Comparison of ENCODE assay signal across 8 cellular contexts in genomic region chr22:21624120-21624879, GRCh38. TPM values are rescaled to one million over a fixed set of nuclear protein-coding genes. Genes with fewer than 3 reads are reported as not detected.
DNase-seq lines count a peak whose midpoint lies in the region; ATAC-seq and TF ChIP-seq lines count a peak whose summit lies in the region.

No MANE protein-coding gene starts in this region.

- peaks cover 12% of the 10 kb centered on the region for H3K36me3 Mint-ChIP-seq in neural progenitor cell

- H3K9me3 ChIP-seq in neural progenitor cell (ENCODE audit: low read depth), result no peaks in the 10 kb centered on the region

- no peak overlapping the region for H3K4me3 Mint-ChIP-seq in neural progenitor cell

- DNase-seq in H7, result peak; percentile 83
- DNase-seq in UCSD-AML1 (lab: John Stamatoyannopoulos, UW; ENCODE audit: unreplicated experiment), result peak; percentile 52
- peak; percentile 67 for DNase-seq in ecto neural progenitor cell (ENCODE audit: low spot score)
- DNase-seq in neural progenitor cell (ENCODE audit: low spot score), result peak; percentile 76
- no peak for DNase-seq in GM13976 (ENCODE audit: low spot score)

- peaks cover 92% of the 10 kb centered on the region for H4K20me1 ChIP-seq in neural progenitor cell (ENCODE audit: low read depth)

- peaks cover 11% of the 10 kb centered on the region for H3K27me3 Mint-ChIP-seq in neural progenitor cell (ENCODE audit: insufficient read depth, low read depth)

- peaks cover 2% of the 10 kb centered on the region for H3K9me3 Mint-ChIP-seq in neural progenitor cell

- H3K4me2 ChIP-seq in neural progenitor cell, result no peak overlapping the region

- H3F3A ChIP-seq in neural progenitor cell (ENCODE audit: low read depth), result peaks cover 35% of the 10 kb centered on the region

- H3K27me3 ChIP-seq in H7 (ENCODE audit: control insufficient read depth, insufficient read depth, low read length) (no peaks in the 10 kb centered on the region), neural progenitor cell (no peaks in the 10 kb centered on the region)

- H3K4me3 ChIP-seq in H7 (ENCODE audit: insufficient read depth, low read depth, low read length), result no peak overlapping the region
- no peak overlapping the region for H3K4me3 ChIP-seq in neural progenitor cell

- in situ Hi-C loops in GM13976 (cut with MboI; ENCODE audit: low sequenced_read_pairs, unreplicated experiment), result no loop called here

- peaks cover 36% of the 10 kb centered on the region for H3K4me1 Mint-ChIP-seq in neural progenitor cell

- ATAC-seq in GM18517 (IDR thresholded peaks at IDR 0.05; ENCODE audit: unreplicated experiment) (no peak), HG03175 (IDR thresholded peaks at IDR 0.05; ENCODE audit: unreplicated experiment) (no peak)

- no peak overlapping the region for H2AFZ ChIP-seq in neural progenitor cell (replicated peaks)

- H3K79me2 ChIP-seq in neural progenitor cell (ENCODE audit: low read depth), result peaks cover 43% of the 10 kb centered on the region

- peak; percentile 78 for TF ChIP-seq CTCF in 22Rv1 (IDR thresholded peaks at IDR 0.05)
- peak; percentile 79 for TF ChIP-seq CTCF in neural progenitor cell (IDR thresholded peaks at IDR 0.05)
- no peak for TF ChIP-seq CTCF in GM13976 (IDR thresholded peaks at IDR 0.05; ENCODE audit: borderline replicate concordance, control extremely low read depth, extremely low read depth, insufficient read depth, missing control alignments)

- H3K4me1 ChIP-seq in neural progenitor cell, result peaks cover 3% of the 10 kb centered on the region

- H3K9ac ChIP-seq in neural progenitor cell, result no peak overlapping the region

- H3K36me3 ChIP-seq in H7 (replicated peaks; ENCODE audit: control insufficient read depth, insufficient read depth, low read length) (peaks cover 7% of the 10 kb centered on the region), neural progenitor cell (no peaks in the 10 kb centered on the region)

- H3K27ac Mint-ChIP-seq in neural progenitor cell, result no peak overlapping the region

- H3K27ac ChIP-seq in 22Rv1 (peak overlapping the region; percentile 89), neural progenitor cell (no peak overlapping the region)

RNA-seq across cellular contexts. Expression of gene YDJC, which starts 5.5 kb away (rescaled TPM):
- total RNA-seq in H7 (2014; rRNA removed; shearing (Covaris generic)), result 53.0 and 57.3 TPM in 2 replicates
- total RNA-seq in neural progenitor cell (ENCODE audit: low replicate concordance), result 4.8 and 23.4 TPM in 2 replicates

RNA-seq across cellular contexts. Expression of gene CCDC116, which starts 8.3 kb away (rescaled TPM):
- total RNA-seq in H7 (2014; rRNA removed; shearing (Covaris generic)), result 0.48 and 0.55 TPM in 2 replicates
- 0.15 TPM in 1 of 2 replicates, not detected in the other for total RNA-seq in neural progenitor cell (ENCODE audit: low replicate concordance)

RNA-seq across cellular contexts. Expression of gene SDF2L1, which starts 17.8 kb away (rescaled TPM):
- 29.3 and 54.0 TPM in 2 replicates for total RNA-seq in H7 (2014; rRNA removed; shearing (Covaris generic))
- total RNA-seq in neural progenitor cell (ENCODE audit: low replicate concordance), result 4.3 and 16.6 TPM in 2 replicates

RNA-seq across cellular contexts. Expression of gene PPIL2, which starts 41.5 kb away (rescaled TPM):
- 23.1 and 23.5 TPM in 2 replicates for total RNA-seq in H7 (2014; rRNA removed; shearing (Covaris generic))
- 14.3 and 28.3 TPM in 2 replicates for total RNA-seq in neural progenitor cell (ENCODE audit: low replicate concordance)

RNA-seq across cellular contexts. Expression of gene UBE2L3, which starts 56.8 kb away (rescaled TPM):
- 84.0 and 90.2 TPM in 2 replicates for total RNA-seq in H7 (2014; rRNA removed; shearing (Covaris generic))
- total RNA-seq in neural progenitor cell (ENCODE audit: low replicate concordance), result 51.9 and 61.2 TPM in 2 replicates
